Comparison of ENCODE assay signal across 9 cellular contexts in genomic region chr18:48031641-48032040, GRCh38.
DNase-seq lines count a peak whose midpoint lies in the region; ATAC-seq, FAIRE-seq and TF ChIP-seq lines count a peak whose summit lies in the region.
"Had no signal": no experiment of that assay in that cellular context is flagged by ENCODE, and none has a peak within 500 bp of the region (broad histone marks: within the 10 kb centered on the region; RNA-seq: fewer than 3 reads in every experiment).

No MANE protein-coding gene starts in this region.

- H3K27me3 ChIP-seq in sigmoid colon, result no peaks in the 10 kb centered on the region
- H3K27me3 ChIP-seq: Peyer's patch had no signal

- no peaks in the 10 kb centered on the region for H3K36me3 Mint-ChIP-seq in immature natural killer cell

- H3K9ac ChIP-seq in SK-N-MC (ENCODE audit: insufficient read length), result peak overlapping the region; percentile 33
- H3K9ac ChIP-seq in kidney (ENCODE audit: low read length in 2 of 2), result no peak overlapping the region

- peaks cover 0 to 4% (median 3%) of the 10 kb centered on the region in 3 donors for H3K27me3 Mint-ChIP-seq in immature natural killer cell (ENCODE audit: low read depth in 3 of 3)

- no peak for TF ChIP-seq CTCF in kidney (IDR thresholded peaks at IDR 0.05; ENCODE audit: borderline replicate concordance, extremely low read depth, insufficient read depth)
- TF ChIP-seq CTCF in sigmoid colon (IDR thresholded peaks at IDR 0.05), result no peak

- no peak overlapping the region for H3K27ac Mint-ChIP-seq in immature natural killer cell

- intact Hi-C loops in kidney (cut with DNase I) (loop anchor here (5.0 kb wide), 1 partner anchor 416 kb away; no protein-coding TSS in a partner anchor), sigmoid colon (cut with DNase I) (loop anchor here (2.0 kb wide), 1 partner anchor 415 kb away; no protein-coding TSS in a partner anchor)

- H3K27ac ChIP-seq in SK-N-MC (no peak overlapping the region), kidney (ENCODE audit: low read depth in 2 of 2, low read length in 2 of 2) (no peak overlapping the region), sigmoid colon (no peak overlapping the region)
- H3K27ac ChIP-seq: Peyer's patch had no signal

- WGBS in sigmoid colon, 2 donors, result 75 to 83% methylated on average over 5 of the region's 5 CpGs

- no peak for ATAC-seq in HG02763 (IDR thresholded peaks at IDR 0.05; ENCODE audit: unreplicated experiment)

- H3K36me3 ChIP-seq in SK-N-MC (ENCODE audit: insufficient read depth, low read length), result no peaks in the 10 kb centered on the region
- H3K36me3 ChIP-seq in kidney (ENCODE audit: control insufficient read depth in 1 of 2, insufficient read depth in 2 of 2, low read length in 2 of 2), result no peaks in the 10 kb centered on the region
- H3K36me3 ChIP-seq in sigmoid colon, result no peaks in the 10 kb centered on the region
- H3K36me3 ChIP-seq: Peyer's patch had no signal

- H3K9me3 ChIP-seq in SK-N-MC (ENCODE audit: low read depth, low read length) (no peaks in the 10 kb centered on the region), kidney (ENCODE audit: control insufficient read depth in 1 of 2, low read length in 2 of 2) (no peaks in the 10 kb centered on the region), sigmoid colon (no peaks in the 10 kb centered on the region)
- H3K9me3 ChIP-seq: Peyer's patch had no signal

- H3K4me1 ChIP-seq in kidney (ENCODE audit: control insufficient read depth in 1 of 2, insufficient read depth in 1 of 2, low read depth in 1 of 2, low read length in 2 of 2), result peaks cover 5 to 12% of the 10 kb centered on the region in 2 donors
- H3K4me1 ChIP-seq in sigmoid colon, result peaks cover 0 to 8% (median 0%) of the 10 kb centered on the region in 4 donors
- H3K4me1 ChIP-seq: Peyer's patch had no signal

- no peak overlapping the region for H3K4me3 Mint-ChIP-seq in immature natural killer cell

- TF ChIP-seq EP300 in sigmoid colon (IDR thresholded peaks at IDR 0.05), result no peak

- H3K4me1 Mint-ChIP-seq in immature natural killer cell, result no peaks in the 10 kb centered on the region

- TF ChIP-seq POLR2A in sigmoid colon (IDR thresholded peaks at IDR 0.05), result no peak

- DNase-seq in MV-4-11 (lab: John Stamatoyannopoulos, UW) (peak; percentile 5), SK-N-MC (ENCODE audit: low read depth, low spot score) (no peak), kidney (peak; percentile 63), sigmoid colon (peak; percentile 49), immature natural killer cell (no peak), activated gamma-delta T cell treated with Interleukin-2 at 50 U/mL for 16 hours (no peak), urothelium cell line (ENCODE audit: low spot score) (no peak)

- H3K4me3 ChIP-seq in SK-N-MC, result no peak overlapping the region
- no peak overlapping the region for H3K4me3 ChIP-seq in kidney (ENCODE audit: low read length in 2 of 2)
- no peak overlapping the region for H3K4me3 ChIP-seq in sigmoid colon
- H3K4me3 ChIP-seq: Peyer's patch had no signal

- peaks cover 0 to 2% (median 0%) of the 10 kb centered on the region in 6 donors for H3K9me3 Mint-ChIP-seq in immature natural killer cell

- FAIRE-seq in kidney (lab: Jason Lieb, UNC), result no peak
- no peak for FAIRE-seq in urothelium cell line (lab: Jason Lieb, UNC)

Comparison
In these comparisons a context has a peak if more than half of its experiments do, and no peak if none do; other contexts are left out.
1. DNase-seq: peak in MV-4-11 (single experiment), kidney (single experiment) and sigmoid colon (single experiment); none in SK-N-MC (single experiment), immature natural killer cell (0 of 3), activated gamma-delta T cell treated with Interleukin-2 at 50 U/mL for 16 hours (single experiment) and urothelium cell line (single experiment).